In the genomic region with DNA sequence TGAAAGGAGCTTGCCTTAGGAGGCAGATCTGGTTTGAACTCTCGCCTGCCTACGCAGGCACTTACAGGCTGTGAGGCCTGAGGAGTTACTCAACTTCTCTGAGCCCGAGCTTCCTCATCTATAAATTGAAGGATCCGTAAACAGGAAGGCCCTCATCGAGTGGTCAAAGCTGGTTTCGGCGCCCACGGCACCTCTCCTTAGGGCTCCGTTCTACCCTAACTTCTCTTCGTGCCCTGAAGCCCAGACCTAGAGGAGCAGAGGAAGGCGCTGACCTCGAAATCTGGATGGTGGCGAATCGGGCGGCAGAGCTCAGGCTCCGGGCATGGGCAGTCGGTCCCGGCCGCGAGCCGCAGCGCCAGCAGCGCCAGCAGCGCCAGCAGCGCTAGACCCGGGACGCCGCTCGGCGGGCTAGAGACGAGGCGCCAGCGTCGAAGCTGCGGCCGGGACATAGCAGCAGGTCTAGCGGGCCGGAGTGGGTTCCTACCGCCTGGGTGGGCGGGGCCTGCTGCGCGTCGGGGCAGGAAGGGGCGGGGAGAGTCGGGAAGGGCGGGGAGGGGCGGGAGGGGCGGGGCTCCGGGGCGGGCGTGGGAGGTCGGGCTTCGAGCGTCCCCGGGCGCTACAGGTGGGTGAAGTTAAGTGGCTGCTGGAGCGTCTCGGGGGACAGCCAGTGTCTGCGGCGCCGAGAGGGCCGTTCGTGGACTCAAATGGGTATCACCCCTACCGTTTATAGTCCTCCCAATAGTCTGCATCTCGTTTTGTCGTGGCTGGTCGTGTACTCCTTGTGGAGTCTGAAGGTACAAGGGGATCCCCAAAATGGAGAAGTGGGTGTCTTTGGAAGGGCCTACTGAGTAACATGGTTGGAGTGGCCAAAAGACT, we compare ENCODE assay signal across 1 cellular context.
TF ChIP-seq lines count a peak whose summit lies in the region.

CTBS (minus strand) TSS at position 474 of the 876 bp plus-strand sequence; CDS start at position 449, 25 bp downstream.

TF ChIP-seq in K562, 482 proteins besides CTCF, POLR2A, EP300 and RAD21 (continued from another document and continues in another):
- TF ChIP-seq CEBPG (CRISPR knock-in tag; IDR thresholded peaks at IDR 0.05) (no peak), CEBPG (tag; conservative IDR thresholded peaks at IDR 0.05 in 1 of 2, IDR thresholded peaks at IDR 0.05 in 1 of 2) (peak; percentile 56 to 68; a peak in 3 of 4 replicates), UBTF (IDR thresholded peaks at IDR 0.05; ENCODE audit: borderline replicate concordance in 1 of 2, low read depth in 2 of 2, low read length in 2 of 2) (peak; percentile 86 to 93; a peak in 3 of 4 replicates), ZNF239 (CRISPR knock-in tag; IDR thresholded peaks at IDR 0.05) (no peak), ETV6 (IDR thresholded peaks at IDR 0.05; ENCODE audit: borderline replicate concordance in 1 of 2, low read depth in 2 of 2, low read length in 1 of 2) (no peak), ETV6 (CRISPR knock-in tag; IDR thresholded peaks at IDR 0.05; ENCODE audit: borderline replicate concordance) (no peak), MCM5 (IDR thresholded peaks at IDR 0.05; ENCODE audit: low read depth) (no peak), CTBP1 (IDR thresholded peaks at IDR 0.05; ENCODE audit: borderline replicate concordance) (peak; percentile 63; the same call in 1 of the 2 replicates), ZNF165 (CRISPR knock-in tag; IDR thresholded peaks at IDR 0.05; ENCODE audit: borderline replicate concordance) (0 out of 2 replicates have a peak, but pooled peaks have one; percentile 32), RBM25 (IDR thresholded peaks at IDR 0.05; ENCODE audit: low read depth, low read length, severe bottlenecking) (no peak), NR2C1 (IDR thresholded peaks at IDR 0.05) (no peak), NR2C1 (tag; IDR thresholded peaks at IDR 0.05) (no peak), ZFP91 (CRISPR knock-in tag; IDR thresholded peaks at IDR 0.05) (no peak), SMAD1 (IDR thresholded peaks at IDR 0.05; ENCODE audit: low read depth, low read length, partially characterized antibody) (peak; percentile 60), CREM (IDR thresholded peaks at IDR 0.05; ENCODE audit: low read depth) (peak; percentile 69), SAFB2 (IDR thresholded peaks at IDR 0.05; ENCODE audit: borderline replicate concordance, low read depth, low read length, severe bottlenecking) (no peak), TFAM (CRISPR knock-in tag; conservative IDR thresholded peaks at IDR 0.05) (no peak), ZNF830 (CRISPR knock-in tag; IDR thresholded peaks at IDR 0.05) (no peak), ARHGAP35 (IDR thresholded peaks at IDR 0.05; ENCODE audit: partially characterized antibody) (no peak), ZFP30 (CRISPR knock-in tag; IDR thresholded peaks at IDR 0.05; ENCODE audit: borderline replicate concordance) (no peak), MGA (IDR thresholded peaks at IDR 0.05) (peak; percentile 71; the same call in 1 of the 2 replicates), RBFOX2 (IDR thresholded peaks at IDR 0.05; ENCODE audit: low read depth, low read length) (peak; percentile 97), ZNF232 (CRISPR knock-in tag; IDR thresholded peaks at IDR 0.05) (0 out of 2 replicates have a peak, but pooled peaks have one; percentile 35), ZNF740 (CRISPR knock-in tag; IDR thresholded peaks at IDR 0.05) (no peak), ZNF740 (tag; IDR thresholded peaks at IDR 0.05) (no peak), TAF9B (IDR thresholded peaks at IDR 0.05; ENCODE audit: partially characterized antibody) (no peak), SFPQ (IDR thresholded peaks at IDR 0.05; ENCODE audit: low read depth, low read length) (no peak), TARDBP (IDR thresholded peaks at IDR 0.05) (peak; percentile 67; the same call in 1 of the 2 replicates), GTF2A2 (tag; IDR thresholded peaks at IDR 0.05) (no peak), RBBP5 (IDR thresholded peaks at IDR 0.05; ENCODE audit: borderline replicate concordance, insufficient read depth, low read length, poor library complexity, severe bottlenecking) (peak; percentile 73), HDAC8 (tag; IDR thresholded peaks at IDR 0.05) (no peak)
- TF ChIP-seq, protein P1, sequence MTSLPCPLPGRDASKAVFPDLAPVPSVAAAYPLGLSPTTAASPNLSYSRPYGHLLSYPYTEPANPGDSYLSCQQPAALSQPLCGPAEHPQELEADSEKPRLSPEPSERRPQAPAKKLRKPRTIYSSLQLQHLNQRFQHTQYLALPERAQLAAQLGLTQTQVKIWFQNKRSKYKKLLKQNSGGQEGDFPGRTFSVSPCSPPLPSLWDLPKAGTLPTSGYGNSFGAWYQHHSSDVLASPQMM (CRISPR knock-in tag; IDR thresholded peaks at IDR 0.05): no peak
- TF ChIP-seq, protein P2, sequence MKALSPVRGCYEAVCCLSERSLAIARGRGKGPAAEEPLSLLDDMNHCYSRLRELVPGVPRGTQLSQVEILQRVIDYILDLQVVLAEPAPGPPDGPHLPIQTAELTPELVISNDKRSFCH (CRISPR knock-in tag; IDR thresholded peaks at IDR 0.05): no peak
- TF ChIP-seq, protein P2 (tag; IDR thresholded peaks at IDR 0.05): no peak; the same call in 1 of the 2 replicates
